In the genomic region with DNA sequence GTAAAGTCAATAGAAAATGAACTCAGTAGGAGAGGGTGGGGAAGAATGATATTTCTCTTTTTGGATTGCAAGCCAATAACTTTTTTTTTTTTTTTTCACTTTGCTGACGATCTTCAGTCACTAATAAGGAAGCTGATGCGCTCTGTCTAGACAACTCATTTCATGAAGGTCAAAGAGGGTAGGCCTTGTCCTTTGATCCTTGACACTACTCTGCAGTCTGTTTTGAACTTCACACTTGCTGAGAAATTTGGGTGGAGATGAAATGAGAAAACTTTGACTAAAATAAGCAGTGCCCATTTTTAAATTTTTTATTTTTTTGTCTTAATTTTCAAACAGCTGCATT, we compare ENCODE assay signal across 17 cellular contexts. TPM values are rescaled to one million over a fixed set of nuclear protein-coding genes. Genes with fewer than 3 reads are reported as not detected.
A peak's percentile ranks its signal among the peaks of the same experiment; 100 is the strongest.
DNase-seq lines count a peak whose midpoint lies in the region; ATAC-seq and TF ChIP-seq lines count a peak whose summit lies in the region.
"Had no signal": no experiment of that assay in that cellular context is flagged by ENCODE, and none has a peak within 500 bp of the region (broad histone marks: within the 10 kb centered on the region; RNA-seq: fewer than 3 reads in every experiment).

No MANE protein-coding gene starts in this region.

- peak overlapping the region in 1 of 2 donors; percentile 40 for H3K27ac ChIP-seq in right atrium auricular region
- peak overlapping the region; percentile 38 for H3K27ac ChIP-seq in subcutaneous abdominal adipose tissue (ENCODE audit: low read depth, low read length)
- H3K27ac ChIP-seq: BLaER1 treated with 17β-estradiol and CSF1 and Interleukin-3, amounts not matched to agents 10 nM and 100 nM; GM23248; HL-60 had no signal

- DNase-seq in left ventricle myocardium superior, result no peak
- no peak for DNase-seq in right atrium auricular region (ENCODE audit: low spot score)
- DNase-seq in left lobe of liver (ENCODE audit: low spot score), result no peak
- DNase-seq in GF-D8 (lab: John Stamatoyannopoulos, UW), result no peak
- DNase-seq in HCEC 1CT, result no peak
- DNase-seq: CD8-positive, alpha-beta memory T cell; COR-L47; DMS 273 treated with DMSO at 0.1 percent for 48 hours; DMS53; DND-41; GM23248; IMR-90 had no signal

- peaks cover 0 to 8% of the 10 kb centered on the region in 2 donors for H3K9me3 ChIP-seq in right atrium auricular region
- no peaks in the 10 kb centered on the region for H3K9me3 ChIP-seq in subcutaneous abdominal adipose tissue (ENCODE audit: control insufficient read depth in 5 of 5, low read length in 5 of 5)
- H3K9me3 ChIP-seq: HAP-1 had no signal

- no peaks in the 10 kb centered on the region for H3K36me3 ChIP-seq in right atrium auricular region
- no peaks in the 10 kb centered on the region for H3K36me3 ChIP-seq in subcutaneous abdominal adipose tissue (ENCODE audit: control insufficient read depth in 5 of 5, insufficient read depth in 5 of 5, low read length in 5 of 5)
- H3K36me3 ChIP-seq: BLaER1 treated with 17β-estradiol and CSF1 and Interleukin-3, amounts not matched to agents 10 nM and 100 nM; HAP-1 had no signal

- no peak overlapping the region for H3K9ac ChIP-seq in subcutaneous abdominal adipose tissue (ENCODE audit: low read length in 5 of 5)
- H3K9ac ChIP-seq: BLaER1 treated with 17β-estradiol and CSF1 and Interleukin-3, amounts not matched to agents 10 nM and 100 nM; GM23248 had no signal

- H3K4me1 ChIP-seq in right atrium auricular region, result peaks cover 0 to 5% of the 10 kb centered on the region in 2 donors
- H3K4me1 ChIP-seq in subcutaneous abdominal adipose tissue (ENCODE audit: control insufficient read depth in 5 of 5, insufficient read depth in 5 of 5, low read length in 5 of 5), result peaks cover 2 to 17% (median 10%) of the 10 kb centered on the region in 5 donors
- H3K4me1 ChIP-seq: BLaER1 treated with 17β-estradiol and CSF1 and Interleukin-3, amounts not matched to agents 10 nM and 100 nM; HAP-1 had no signal

- intact Hi-C loops in left ventricle myocardium superior (cut with micrococcal nuclease), result no loop called here

- peak; percentile 34 for ATAC-seq in left ventricle myocardium superior
- peak; percentile 28 for ATAC-seq in left lobe of liver
- ATAC-seq in HG02610 (IDR thresholded peaks at IDR 0.05; ENCODE audit: unreplicated experiment), result no peak

- H3K4me3 ChIP-seq in right atrium auricular region, result no peak overlapping the region
- no peak overlapping the region for H3K4me3 ChIP-seq in subcutaneous abdominal adipose tissue (ENCODE audit: low read depth in 1 of 5, low read length in 5 of 5)
- H3K4me3 ChIP-seq: BLaER1 treated with 17β-estradiol and CSF1 and Interleukin-3, amounts not matched to agents 10 nM and 100 nM; GM23248; HAP-1 had no signal

- TF ChIP-seq CTCF in right atrium auricular region (IDR thresholded peaks at IDR 0.05), result no peak

- H3K27me3 ChIP-seq in right atrium auricular region, result no peaks in the 10 kb centered on the region
- H3K27me3 ChIP-seq in subcutaneous abdominal adipose tissue (ENCODE audit: control insufficient read depth in 5 of 5, insufficient read depth in 4 of 5, low read length in 5 of 5), result peaks cover 0 to 16% (median 3%) of the 10 kb centered on the region in 5 donors
- H3K27me3 ChIP-seq: BLaER1 treated with 17β-estradiol and CSF1 and Interleukin-3, amounts not matched to agents 10 nM and 100 nM had no signal

RNA-seq across cellular contexts. Expression of a gene that starts 20.9 kb away (rescaled TPM):
- 12.1 TPM for total RNA-seq in left ventricle myocardium superior
- total RNA-seq in right atrium auricular region, result 10 to 100 TPM; 10.8 to 23.8 TPM
- total RNA-seq in left lobe of liver, result 9.3 TPM
